1 cellular context compared by ENCODE assay signal in genomic region chr5:149381261-149381985, GRCh38.
TF ChIP-seq lines count a peak whose summit lies in the region.

No MANE protein-coding gene starts in this region.

TF ChIP-seq in HepG2, 621 proteins besides CTCF, POLR2A, EP300 and RAD21 (continued from another document):
- TF ChIP-seq BRF2 (CRISPR knock-in tag; IDR thresholded peaks at IDR 0.05) (no peak), ZFP1 (CRISPR knock-in tag; IDR thresholded peaks at IDR 0.05) (no peak), GABPA (IDR thresholded peaks at IDR 0.05; ENCODE audit: low read depth, low read length) (no peak), GABPA (CRISPR knock-in tag; IDR thresholded peaks at IDR 0.05; ENCODE audit: low read depth) (no peak)
